ENCODE assay signal across 12 cellular contexts in the genomic region with DNA sequence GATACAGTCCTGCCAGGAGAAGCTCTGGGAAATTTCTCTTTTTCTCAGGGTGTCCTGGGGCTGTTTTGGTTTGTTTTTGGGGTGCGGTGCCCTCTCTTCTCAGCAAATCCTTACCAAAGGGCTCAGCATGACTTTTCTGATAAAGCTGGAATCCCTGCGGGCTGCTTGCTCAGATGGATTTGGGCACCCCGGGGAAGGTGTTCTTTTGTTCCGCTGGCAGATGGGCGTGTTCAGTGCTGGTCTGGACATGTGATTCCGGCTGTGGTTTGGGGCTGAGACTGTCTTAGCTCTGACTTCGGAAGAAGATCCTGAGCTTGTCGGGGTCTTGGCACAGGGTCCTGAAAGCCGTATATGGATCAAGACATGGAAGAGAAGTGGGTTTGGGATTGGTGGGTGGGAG.
DNase-seq lines count a peak whose midpoint lies in the region; ATAC-seq, FAIRE-seq and TF ChIP-seq lines count a peak whose summit lies in the region.
"Had no signal": no experiment of that assay in that cellular context is flagged by ENCODE, and none has a peak within 500 bp of the region (broad histone marks: within the 10 kb centered on the region; RNA-seq: fewer than 3 reads in every experiment).

No MANE protein-coding gene starts in this region.

- H3K4me3 ChIP-seq in GM12878 (no peak overlapping the region), vagina (peak overlapping the region in 1 of 2 donors; percentile 20)
- H3K4me3 ChIP-seq: A549, cardiac muscle cell had no signal

- H3K4me2 ChIP-seq in GM12878 (ENCODE audit: control insufficient read depth, insufficient read depth): peak overlapping the region; percentile 60; the same call in 1 of the 2 replicates

- RAD21 ChIA-PET in GM12878 (lab: Charles Lee; ENCODE audit: unreplicated experiment): interaction anchor here (1.3 kb wide), 1 partner anchor 10 kb away, joined by 4 read pairs; no protein-coding TSS in a partner anchor

- no peaks in the 10 kb centered on the region for H3K9me3 Mint-ChIP-seq in activated naive CD4-positive, alpha-beta T cell treated with anti-CD3 and anti-CD28 coated beads, Interleukin-2, amount 10 ng/mL, durations not matched to agents 7 days and 5 days
- no peaks in the 10 kb centered on the region for H3K9me3 Mint-ChIP-seq in activated naive CD4-positive, alpha-beta T cell treated with anti-CD3 and anti-CD28 coated beads for 36 hours
- H3K9me3 Mint-ChIP-seq in memory B cell: peaks cover 1% of the 10 kb centered on the region
- H3K9me3 Mint-ChIP-seq: H9 had no signal

- TF ChIP-seq RAD21 in GM12878 (IDR thresholded peaks at IDR 0.05; ENCODE audit: insufficient read depth, low read depth, low read length): no peak

- H3K9me3 ChIP-seq in GM12878 (replicated peaks; ENCODE audit: control insufficient read depth, insufficient read depth, low read length): no peaks in the 10 kb centered on the region
- H3K9me3 ChIP-seq in vagina: no peaks in the 10 kb centered on the region
- H3K9me3 ChIP-seq: A549 had no signal

- peaks cover 33% of the 10 kb centered on the region for H3K27me3 Mint-ChIP-seq in activated naive CD4-positive, alpha-beta T cell treated with anti-CD3 and anti-CD28 coated beads, Interleukin-2, amount 10 ng/mL, durations not matched to agents 7 days and 5 days
- H3K27me3 Mint-ChIP-seq in activated naive CD4-positive, alpha-beta T cell treated with anti-CD3 and anti-CD28 coated beads for 36 hours (ENCODE audit: low read depth): no peaks in the 10 kb centered on the region
- peaks cover 5% of the 10 kb centered on the region for H3K27me3 Mint-ChIP-seq in memory B cell

- H3K36me3 ChIP-seq in GM12878 (ENCODE audit: control insufficient read depth in 2 of 2, insufficient read depth in 2 of 2, low read length in 1 of 2) (no peaks in the 10 kb centered on the region), vagina (no peaks in the 10 kb centered on the region)
- H3K36me3 ChIP-seq: cardiac muscle cell had no signal

- in situ Hi-C loops in GM12878 (cut with MboI): loop anchor here (25.0 kb wide), 1 partner anchor 654 kb away; no protein-coding TSS in a partner anchor

- H3K4me1 Mint-ChIP-seq in activated naive CD4-positive, alpha-beta T cell treated with anti-CD3 and anti-CD28 coated beads, Interleukin-2, amount 10 ng/mL, durations not matched to agents 7 days and 5 days: peaks cover 8% of the 10 kb centered on the region
- H3K4me1 Mint-ChIP-seq in activated naive CD4-positive, alpha-beta T cell treated with anti-CD3 and anti-CD28 coated beads for 36 hours (ENCODE audit: low read depth): no peaks in the 10 kb centered on the region
- peaks cover 3% of the 10 kb centered on the region for H3K4me1 Mint-ChIP-seq in memory B cell

- H3K27me3 ChIP-seq in GM12878 (replicated peaks in 1 of 2; ENCODE audit: control insufficient read depth in 2 of 2, insufficient read depth in 2 of 2, low read length in 1 of 2) (no peaks in the 10 kb centered on the region), vagina (no peaks in the 10 kb centered on the region)

- no peaks in the 10 kb centered on the region for H4K20me1 ChIP-seq in GM12878 (ENCODE audit: control insufficient read depth, insufficient read depth)

- SMC1A ChIA-PET in GM12878 (lab: Charles Lee; ENCODE audit: uncharacterized antibody, unreplicated experiment): interaction anchor here (0.6 to 0.8 kb wide), 3 partner anchors 241 to 312 kb away, joined by 3 read pairs; no protein-coding TSS in a partner anchor

- CTCF ChIA-PET in activated naive CD4-positive, alpha-beta T cell treated with anti-CD3 and anti-CD28 coated beads, Interleukin-2, amount 10 ng/mL, durations not matched to agents 7 days and 5 days (lab: Charles Lee): interaction anchor here (1.1 kb wide), 1 partner anchor 9 kb away, joined by 4 read pairs; no protein-coding TSS in a partner anchor
- CTCF ChIA-PET in activated naive CD4-positive, alpha-beta T cell treated with anti-CD3 and anti-CD28 coated beads for 36 hours (lab: Charles Lee): interaction anchor here (0.6 kb wide), 1 partner anchor 13 kb away, joined by 3 read pairs; no protein-coding TSS in a partner anchor
- CTCF ChIA-PET in GM12878 (lab: Yijun Ruan, JAX): interaction anchor here (0.9 to 2.4 kb wide), 4 partner anchors 9 to 526 kb away, joined by 3 to 7 read pairs (median 3); no protein-coding TSS in a partner anchor

- no peak for TF ChIP-seq EP300 in GM12878 (IDR thresholded peaks at IDR 0.05; ENCODE audit: borderline replicate concordance in 1 of 2, control insufficient read depth in 1 of 2, low read depth in 2 of 2, low read length in 2 of 2)

- H2AFZ ChIP-seq in GM12878 (ENCODE audit: control insufficient read depth, low read depth, low read length): peak overlapping the region; percentile 17; the same call in 1 of the 2 replicates

- TF ChIP-seq CTCF in GM12878 (IDR thresholded peaks at IDR 0.05 in 2 of 3, conservative IDR thresholded peaks at IDR 0.05 in 1 of 3; ENCODE audit: control insufficient read depth in 2 of 3, extremely low read depth in 1 of 3, insufficient read depth in 1 of 3, low read depth in 3 of 3, low read length in 3 of 3) (no peak), vagina (IDR thresholded peaks at IDR 0.05) (no peak)

- 80% methylated on average over 9 of the region's 9 CpGs for WGBS in GM12878 (ENCODE audit: insufficient coverage, insufficient replicate concordance, low lambda C conversion rate, missing lambda C conversion rate)

- TF ChIP-seq POLR2A in GM12878 (IDR thresholded peaks at IDR 0.05; ENCODE audit: low read depth, low read length) (no peak), vagina (IDR thresholded peaks at IDR 0.05) (no peak)

- no peaks in the 10 kb centered on the region for H3K36me3 Mint-ChIP-seq in activated naive CD4-positive, alpha-beta T cell treated with anti-CD3 and anti-CD28 coated beads, Interleukin-2, amount 10 ng/mL, durations not matched to agents 7 days and 5 days
- H3K36me3 Mint-ChIP-seq in activated naive CD4-positive, alpha-beta T cell treated with anti-CD3 and anti-CD28 coated beads for 36 hours (ENCODE audit: low read depth): no peaks in the 10 kb centered on the region
- H3K36me3 Mint-ChIP-seq in memory B cell: peaks cover 1% of the 10 kb centered on the region

- H3K9ac ChIP-seq in GM12878 (ENCODE audit: control insufficient read depth, insufficient read depth, low read length): no peak overlapping the region

- no TSS peak for BruUV-seq in GM12878 (replicated peaks; lab: Mats Ljungman, UMichigan)

- peak; percentile 28 for DNase-seq in activated naive CD4-positive, alpha-beta T cell treated with anti-CD3 and anti-CD28 coated beads, Interleukin-2, amount 10 ng/mL, durations not matched to agents 7 days and 5 days
- DNase-seq in activated naive CD4-positive, alpha-beta T cell treated with anti-CD3 and anti-CD28 coated beads for 36 hours: no peak
- DNase-seq in GM12878 (ENCODE audit: low read depth, low spot score) (no peak), memory B cell (ENCODE audit: low spot score in 2 of 2) (no peak), vagina (ENCODE audit: extremely low spot score in 2 of 2) (no peak), NCI-H2081 (lab: John Stamatoyannopoulos, UW) (no peak)
- DNase-seq in stimulated activated CD4-positive, alpha-beta T cell treated with anti-CD3 and anti-CD28 coated beads, Interleukin-1b, Interleukin-23, amount 100 ng/mL, for 48 hours: no peak
- DNase-seq: activated T-cell treated with anti-CD3 and anti-CD28 coated beads for 4 hours, H9 had no signal

- H3K79me2 ChIP-seq in GM12878 (ENCODE audit: control insufficient read depth, insufficient read depth, low read length): no peaks in the 10 kb centered on the region

- POLR2A ChIA-PET in GM12878 (lab: Charles Lee): interaction anchor here (0.9 kb wide), 1 partner anchor 331 kb away, joined by 3 read pairs; no protein-coding TSS in a partner anchor

- ATAC-seq in GM12878 (no peak), memory B cell (ENCODE audit: low read depth) (peak; percentile 56), GM18867 (IDR thresholded peaks at IDR 0.05; ENCODE audit: unreplicated experiment) (no peak)

- H3K27ac ChIP-seq in GM12878 (ENCODE audit: control insufficient read depth, insufficient read depth) (no peak overlapping the region), vagina (peak overlapping the region; percentile 73)
- H3K27ac ChIP-seq: cardiac muscle cell had no signal

- no peak for FAIRE-seq in GM12878 (lab: Jason Lieb, UNC)
- FAIRE-seq: A549 had no signal

- no peak overlapping the region for H3K27ac Mint-ChIP-seq in activated naive CD4-positive, alpha-beta T cell treated with anti-CD3 and anti-CD28 coated beads, Interleukin-2, amount 10 ng/mL, durations not matched to agents 7 days and 5 days
- no peak overlapping the region for H3K27ac Mint-ChIP-seq in activated naive CD4-positive, alpha-beta T cell treated with anti-CD3 and anti-CD28 coated beads for 36 hours
- H3K27ac Mint-ChIP-seq in memory B cell: no peak overlapping the region
- H3K27ac Mint-ChIP-seq: H9 had no signal

- H3K4me3 Mint-ChIP-seq in activated naive CD4-positive, alpha-beta T cell treated with anti-CD3 and anti-CD28 coated beads, Interleukin-2, amount 10 ng/mL, durations not matched to agents 7 days and 5 days: no peak overlapping the region
- H3K4me3 Mint-ChIP-seq in activated naive CD4-positive, alpha-beta T cell treated with anti-CD3 and anti-CD28 coated beads for 36 hours: no peak overlapping the region
- peak overlapping the region; percentile 58 for H3K4me3 Mint-ChIP-seq in memory B cell
- H3K4me3 Mint-ChIP-seq: H9 had no signal

- H3K4me1 ChIP-seq in GM12878 (ENCODE audit: control insufficient read depth, insufficient read depth, low read length) (0 out of 2 replicates have a peak, but pooled peaks cover 4% of the 10 kb centered on the region), vagina (peaks cover 12% of the 10 kb centered on the region)

- intact Hi-C loops in activated naive CD4-positive, alpha-beta T cell treated with anti-CD3 and anti-CD28 coated beads for 36 hours (cut with micrococcal nuclease): no loop called here
- intact Hi-C loops in GM12878 (cut with micrococcal nuclease; ENCODE audit: unreplicated experiment) (no loop called here), vagina (cut with DNase I) (no loop called here)

TF ChIP-seq in GM12878, 131 proteins besides CTCF, POLR2A, EP300 and RAD21 (continues in another document):
- TF ChIP-seq RELA (IDR thresholded peaks at IDR 0.05; ENCODE audit: borderline replicate concordance, partially characterized antibody): no peak
- TF ChIP-seq HDAC6 (IDR thresholded peaks at IDR 0.05; ENCODE audit: unreplicated experiment): no peak
- TF ChIP-seq LARP7 (IDR thresholded peaks at IDR 0.05): no peak
- TF ChIP-seq ETV6 (conservative IDR thresholded peaks at IDR 0.05 in 1 of 2, IDR thresholded peaks at IDR 0.05 in 1 of 2; ENCODE audit: borderline replicate concordance in 1 of 2, low read depth in 1 of 2): no peak
- peak; percentile 28 for TF ChIP-seq RUNX3 (IDR thresholded peaks at IDR 0.05; ENCODE audit: low read length)
- TF ChIP-seq KAT2A (conservative IDR thresholded peaks at IDR 0.05; ENCODE audit: control insufficient read depth, low read depth, low read length): no peak
- TF ChIP-seq MEF2B (IDR thresholded peaks at IDR 0.05; ENCODE audit: partially characterized antibody, poor library complexity, severe bottlenecking): no peak
